Comparison of ENCODE assay signal across 22 cellular contexts in the genomic region with DNA sequence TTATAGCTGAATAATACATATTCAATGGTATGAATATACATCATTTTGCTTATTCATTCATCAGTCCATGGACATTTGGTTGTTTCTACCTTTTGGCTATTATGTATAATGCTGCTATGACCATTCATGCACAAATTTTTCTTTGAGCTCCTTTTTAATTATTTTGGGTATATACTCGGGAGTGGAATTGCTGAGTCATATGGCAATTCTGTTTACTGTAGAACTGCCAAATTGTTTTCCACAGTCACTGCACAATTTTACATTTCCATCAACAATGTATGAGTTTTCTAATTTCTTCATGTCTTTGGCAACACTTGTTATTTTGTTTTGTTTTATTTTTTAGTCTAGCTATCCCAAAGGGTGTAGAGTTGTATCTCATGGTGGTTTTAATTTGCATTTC.
"Had no signal": no experiment of that assay in that cellular context is flagged by ENCODE, and none has a peak within 500 bp of the region (broad histone marks: within the 10 kb centered on the region; RNA-seq: fewer than 3 reads in every experiment).

No MANE protein-coding gene starts in this region.

- H2AFZ ChIP-seq: parathyroid adenoma had no signal

- H3K36me3 ChIP-seq: adrenal gland, lower lobe of right lung, neutrophil, sigmoid colon, tibial artery had no signal

- FAIRE-seq: keratinocyte had no signal

- H3K27me3 Mint-ChIP-seq: activated naive CD4-positive, alpha-beta T cell treated with anti-CD3 and anti-CD28 coated beads, Interleukin-2, amount 50 U/mL, for 24 hours; natural killer cell treated with Interleukin-12 subunit alpha and Interleukin-12 subunit beta and Interleukin-15 and Interleukin-18, amount 100 ng/mL, for 72 hours had no signal

- DNase-seq: activated CD4-positive, alpha-beta T cell treated with anti-CD3 and anti-CD28 coated beads, Interleukin-2, amount 50 U/mL, for 1 hour; activated CD4-positive, CD25-positive, alpha-beta regulatory T cell treated with anti-CD3 and anti-CD28 coated beads, Interleukin-2, amount 50 U/mL, for 72 hours; activated CD8-positive, alpha-beta memory T cell treated with anti-CD3 and anti-CD28 coated beads, Interleukin-2, amount 50 U/mL, for 4 hours; activated gamma-delta T cell; activated T-cell treated with anti-CD3 and anti-CD28 coated beads, Interleukin-2, amount 50 U/mL, for 48 hours; adrenal gland; dermis blood vessel endothelial cell; effector memory CD4-positive, alpha-beta T cell; foreskin melanocyte; hypothalamus; lower lobe of right lung; sigmoid colon; stimulated activated CD4-positive, alpha-beta T cell treated with anti-CD3 and anti-CD28 coated beads, Interleukin-12 subunit alpha, Interleukin-12 subunit beta, amount 100 ng/mL, for 4 hours; stimulated activated CD4-positive, alpha-beta T cell treated with anti-CD3 and anti-CD28 coated beads, Interleukin-1b, Interleukin-23, amount 100 ng/mL, for 48 hours; stimulated activated naive CD4-positive, alpha-beta T cell treated with Interleukin-2 at 50 U/mL for 16 hours; T-helper 9 cell; tibial artery had no signal

- H3K4me1 ChIP-seq: adrenal gland, lower lobe of right lung, parathyroid adenoma, sigmoid colon, tibial artery had no signal

- H3K9me3 ChIP-seq: adrenal gland, lower lobe of right lung, neutrophil, sigmoid colon, tibial artery had no signal

- H3K27ac Mint-ChIP-seq: activated naive CD4-positive, alpha-beta T cell treated with anti-CD3 and anti-CD28 coated beads, Interleukin-2, amount 50 U/mL, for 24 hours; natural killer cell treated with Interleukin-12 subunit alpha and Interleukin-12 subunit beta and Interleukin-15 and Interleukin-18, amount 100 ng/mL, for 72 hours had no signal

- H3K4me1 Mint-ChIP-seq: activated naive CD4-positive, alpha-beta T cell treated with anti-CD3 and anti-CD28 coated beads, Interleukin-2, amount 50 U/mL, for 24 hours had no signal

- H3K27ac ChIP-seq: adrenal gland, lower lobe of right lung, neutrophil, parathyroid adenoma, sigmoid colon, tibial artery had no signal

- H3K36me3 Mint-ChIP-seq: activated naive CD4-positive, alpha-beta T cell treated with anti-CD3 and anti-CD28 coated beads, Interleukin-2, amount 50 U/mL, for 24 hours had no signal

- H3K9ac ChIP-seq: parathyroid adenoma had no signal

- H3K4me3 Mint-ChIP-seq: activated naive CD4-positive, alpha-beta T cell treated with anti-CD3 and anti-CD28 coated beads, Interleukin-2, amount 50 U/mL, for 24 hours; natural killer cell treated with Interleukin-12 subunit alpha and Interleukin-12 subunit beta and Interleukin-15 and Interleukin-18, amount 100 ng/mL, for 72 hours had no signal

- H3K79me2 ChIP-seq: parathyroid adenoma had no signal

- H3K4me3 ChIP-seq: adrenal gland, lower lobe of right lung, sigmoid colon, tibial artery had no signal

- H3K27me3 ChIP-seq: adrenal gland, neutrophil, sigmoid colon, tibial artery had no signal
